In genomic region chr13:50116430-50116973, GRCh38 we compare ENCODE assay signal across 20 cellular contexts.
A peak's percentile ranks its signal among the peaks of the same experiment; 100 is the strongest.
DNase-seq lines count a peak whose midpoint lies in the region; ATAC-seq and TF ChIP-seq lines count a peak whose summit lies in the region.
"Had no signal": no experiment of that assay in that cellular context is flagged by ENCODE, and none has a peak within 500 bp of the region (broad histone marks: within the 10 kb centered on the region; RNA-seq: fewer than 3 reads in every experiment).

No MANE protein-coding gene starts in this region.

- POLR2A ChIA-PET in PC-3 (lab: Charles Lee; ENCODE audit: unreplicated experiment) = interaction anchor here (0.6 to 0.7 kb wide), 3 partner anchors 22 to 998 kb away, joined by 5 to 12 read pairs (median 6); no protein-coding TSS in a partner anchor

- ATAC-seq in activated naive CD8-positive, alpha-beta T cell treated with anti-CD3 and anti-CD28 coated beads, Interleukin-2, amount 50 U/mL, for 24 hours = no peak
- ATAC-seq in PC-3 = peak; percentile 85
- ATAC-seq: activated T-cell treated with anti-CD3 and anti-CD28 coated beads, Interleukin-2, amount 50 U/mL, for 4 hours; natural killer cell; stimulated activated naive CD8-positive, alpha-beta T cell treated with anti-CD3 and anti-CD28 coated beads, Interleukin-15, amount 100 ng/mL, for 72 hours had no signal

- H3K9me2 ChIP-seq in PC-3 (replicated peaks; ENCODE audit: low read length) = no peaks in the 10 kb centered on the region

- peaks cover 4% of the 10 kb centered on the region for H3K36me3 Mint-ChIP-seq in activated naive CD8-positive, alpha-beta T cell treated with anti-CD3 and anti-CD28 coated beads, Interleukin-2, amount 50 U/mL, for 24 hours (ENCODE audit: low read depth)
- peaks cover 2% of the 10 kb centered on the region for H3K36me3 Mint-ChIP-seq in activated naive CD8-positive, alpha-beta T cell treated with anti-CD3 and anti-CD28 coated beads for 36 hours
- peaks cover 17% of the 10 kb centered on the region for H3K36me3 Mint-ChIP-seq in dendritic cell treated with granulocyte-macrophage colony-stimulating factor and Interleukin-4, amounts not matched to agents 40 ng/mL and 50 ng/mL, for 4 days (ENCODE audit: low read depth)
- H3K36me3 Mint-ChIP-seq in endothelial cell (ENCODE audit: low read depth, unreplicated experiment) = no peaks in the 10 kb centered on the region
- H3K36me3 Mint-ChIP-seq: natural killer cell had no signal

- H3K4me1 Mint-ChIP-seq in activated naive CD8-positive, alpha-beta T cell treated with anti-CD3 and anti-CD28 coated beads, Interleukin-2, amount 50 U/mL, for 24 hours = peaks cover 18% of the 10 kb centered on the region
- H3K4me1 Mint-ChIP-seq in activated naive CD8-positive, alpha-beta T cell treated with anti-CD3 and anti-CD28 coated beads for 36 hours = peaks cover 2% of the 10 kb centered on the region
- peaks cover 19% of the 10 kb centered on the region for H3K4me1 Mint-ChIP-seq in dendritic cell treated with granulocyte-macrophage colony-stimulating factor and Interleukin-4, amounts not matched to agents 40 ng/mL and 50 ng/mL, for 4 days (ENCODE audit: low read depth)
- peaks cover 5% of the 10 kb centered on the region for H3K4me1 Mint-ChIP-seq in endothelial cell (ENCODE audit: unreplicated experiment)
- H3K4me1 Mint-ChIP-seq: stimulated activated naive CD8-positive, alpha-beta T cell treated with anti-CD3 and anti-CD28 coated beads, Interleukin-15, amount 100 ng/mL, for 72 hours had no signal

- no peaks in the 10 kb centered on the region for H3K27me3 Mint-ChIP-seq in activated naive CD8-positive, alpha-beta T cell treated with anti-CD3 and anti-CD28 coated beads, Interleukin-2, amount 50 U/mL, for 24 hours
- H3K27me3 Mint-ChIP-seq in activated naive CD8-positive, alpha-beta T cell treated with anti-CD3 and anti-CD28 coated beads for 36 hours = no peaks in the 10 kb centered on the region
- no peaks in the 10 kb centered on the region for H3K27me3 Mint-ChIP-seq in dendritic cell treated with granulocyte-macrophage colony-stimulating factor and Interleukin-4, amounts not matched to agents 40 ng/mL and 50 ng/mL, for 4 days
- no peaks in the 10 kb centered on the region for H3K27me3 Mint-ChIP-seq in endothelial cell (ENCODE audit: unreplicated experiment)
- H3K27me3 Mint-ChIP-seq: stimulated activated naive CD8-positive, alpha-beta T cell treated with anti-CD3 and anti-CD28 coated beads, Interleukin-15, amount 100 ng/mL, for 72 hours had no signal

- H3K27ac ChIP-seq in PC-3 (ENCODE audit: low read length) (peak overlapping the region; percentile 59), spleen (peak overlapping the region in 6 of 8 donors; percentile 27 to 48 (median 31))
- H3K27ac ChIP-seq: adrenal gland, epithelial cell of prostate, PC-9 had no signal

- no peak overlapping the region; the same call in 1 of the 2 replicates for H3K9ac ChIP-seq in PC-3 (ENCODE audit: low read length)

- H4K20me1 ChIP-seq in PC-3 (ENCODE audit: low read length) = no peaks in the 10 kb centered on the region

- H3K4me1 ChIP-seq in PC-3 (ENCODE audit: insufficient read depth, low read length) (peaks cover 8% of the 10 kb centered on the region), spleen (peaks cover 17 to 97% (median 59%) of the 10 kb centered on the region in 6 donors)

- no peak overlapping the region for H3K4me3 Mint-ChIP-seq in activated naive CD8-positive, alpha-beta T cell treated with anti-CD3 and anti-CD28 coated beads, Interleukin-2, amount 50 U/mL, for 24 hours
- H3K4me3 Mint-ChIP-seq in activated naive CD8-positive, alpha-beta T cell treated with anti-CD3 and anti-CD28 coated beads for 36 hours = no peak overlapping the region
- peak overlapping the region; percentile 51 for H3K4me3 Mint-ChIP-seq in dendritic cell treated with granulocyte-macrophage colony-stimulating factor and Interleukin-4, amounts not matched to agents 40 ng/mL and 50 ng/mL, for 4 days
- H3K4me3 Mint-ChIP-seq in endothelial cell (ENCODE audit: unreplicated experiment) = no peak overlapping the region
- H3K4me3 Mint-ChIP-seq: activated T-cell treated with anti-CD3 and anti-CD28 coated beads, Interleukin-2, amount 50 U/mL, for 4 hours; natural killer cell; stimulated activated naive CD8-positive, alpha-beta T cell treated with anti-CD3 and anti-CD28 coated beads, Interleukin-15, amount 100 ng/mL, for 72 hours had no signal

- no peaks in the 10 kb centered on the region for H3K9me3 ChIP-seq in PC-3 (ENCODE audit: low read length)
- no peaks in the 10 kb centered on the region for H3K9me3 ChIP-seq in spleen
- H3K9me3 ChIP-seq: adrenal gland had no signal

- H2AFZ ChIP-seq in PC-3 (ENCODE audit: low read length) = peak overlapping the region; percentile 29; the same call in 1 of the 2 replicates
- H2AFZ ChIP-seq: PC-9 had no signal

- BruUV-seq in PC-3 (replicated peaks; lab: Mats Ljungman, UMichigan) = no TSS peak

- TF ChIP-seq POLR2A in spleen (IDR thresholded peaks at IDR 0.05) = no peak

- H3F3A ChIP-seq in PC-3 (ENCODE audit: low read length, unreplicated experiment) = no peaks in the 10 kb centered on the region

- intact Hi-C loops in PC-3 (cut with micrococcal nuclease) = loop anchor here (2.0 kb wide), 1 partner anchor 32 kb away; no protein-coding TSS in a partner anchor
- intact Hi-C loops in dendritic cell treated with granulocyte-macrophage colony-stimulating factor and Interleukin-4, amounts not matched to agents 40 ng/mL and 50 ng/mL, for 4 days (cut with micrococcal nuclease) = no loop called here
- intact Hi-C loops in spleen (cut with DNase I; ENCODE audit: low total_unique reads) = no loop called here

- H3K27me3 ChIP-seq in PC-3 (ENCODE audit: low read length) = no peaks in the 10 kb centered on the region
- H3K27me3 ChIP-seq in spleen (replicated peaks in 1 of 7) = no peaks in the 10 kb centered on the region
- H3K27me3 ChIP-seq: adrenal gland had no signal

- H3K79me2 ChIP-seq in PC-3 (ENCODE audit: low read length) = no peaks in the 10 kb centered on the region

- H3K4me2 ChIP-seq in PC-3 (ENCODE audit: low read length) = peak overlapping the region; percentile 71
- H3K4me2 ChIP-seq: PC-9 had no signal

- H3K27ac Mint-ChIP-seq in activated naive CD8-positive, alpha-beta T cell treated with anti-CD3 and anti-CD28 coated beads, Interleukin-2, amount 50 U/mL, for 24 hours = peak overlapping the region; percentile 34
- no peak overlapping the region for H3K27ac Mint-ChIP-seq in activated naive CD8-positive, alpha-beta T cell treated with anti-CD3 and anti-CD28 coated beads for 36 hours
- peak overlapping the region; percentile 82 for H3K27ac Mint-ChIP-seq in dendritic cell treated with granulocyte-macrophage colony-stimulating factor and Interleukin-4, amounts not matched to agents 40 ng/mL and 50 ng/mL, for 4 days
- no peak overlapping the region for H3K27ac Mint-ChIP-seq in endothelial cell (ENCODE audit: unreplicated experiment)
- H3K27ac Mint-ChIP-seq: natural killer cell; stimulated activated naive CD8-positive, alpha-beta T cell treated with anti-CD3 and anti-CD28 coated beads, Interleukin-15, amount 100 ng/mL, for 72 hours had no signal

- H3K9me3 Mint-ChIP-seq in activated naive CD8-positive, alpha-beta T cell treated with anti-CD3 and anti-CD28 coated beads, Interleukin-2, amount 50 U/mL, for 24 hours = no peaks in the 10 kb centered on the region
- no peaks in the 10 kb centered on the region for H3K9me3 Mint-ChIP-seq in activated naive CD8-positive, alpha-beta T cell treated with anti-CD3 and anti-CD28 coated beads for 36 hours
- H3K9me3 Mint-ChIP-seq in dendritic cell treated with granulocyte-macrophage colony-stimulating factor and Interleukin-4, amounts not matched to agents 40 ng/mL and 50 ng/mL, for 4 days = no peaks in the 10 kb centered on the region
- no peaks in the 10 kb centered on the region for H3K9me3 Mint-ChIP-seq in endothelial cell (ENCODE audit: unreplicated experiment)
- H3K9me3 Mint-ChIP-seq: activated T-cell treated with anti-CD3 and anti-CD28 coated beads, Interleukin-2, amount 50 U/mL, for 4 hours; natural killer cell; stimulated activated naive CD8-positive, alpha-beta T cell treated with anti-CD3 and anti-CD28 coated beads, Interleukin-15, amount 100 ng/mL, for 72 hours had no signal

- CTCF ChIA-PET in PC-3 (lab: Charles Lee) = interaction anchor here (0.6 to 0.7 kb wide), 2 partner anchors 83 to 454 kb away, joined by 3 to 5 read pairs; no protein-coding TSS in a partner anchor

- TF ChIP-seq CTCF in PC-3 (conservative IDR thresholded peaks at IDR 0.05; ENCODE audit: low read depth, low read length) (no peak), spleen (IDR thresholded peaks at IDR 0.05 in 8 of 11, conservative IDR thresholded peaks at IDR 0.05 in 3 of 11) (no peak), endothelial cell (IDR thresholded peaks at IDR 0.05; ENCODE audit: unreplicated experiment) (no peak)

- 18 to 29% (median 25%) methylated on average over 5 of the region's 5 CpGs for WGBS in spleen, 5 donors

- no peaks in the 10 kb centered on the region for H3K36me3 ChIP-seq in PC-3 (ENCODE audit: low read depth, low read length)
- H3K36me3 ChIP-seq in spleen = peaks cover 0 to 26% (median 0%) of the 10 kb centered on the region in 6 donors
- H3K36me3 ChIP-seq: adrenal gland had no signal

- peak overlapping the region; percentile 55; the same call in 1 of the 2 replicates for H3K4me3 ChIP-seq in PC-3 (ENCODE audit: low read length)
- H3K4me3 ChIP-seq in spleen = no peak overlapping the region
- H3K4me3 ChIP-seq: adrenal gland, PC-9 had no signal

- DNase-seq in activated naive CD8-positive, alpha-beta T cell treated with anti-CD3 and anti-CD28 coated beads, Interleukin-2, amount 50 U/mL, for 24 hours = no peak
- no peak for DNase-seq in activated naive CD8-positive, alpha-beta T cell treated with anti-CD3 and anti-CD28 coated beads for 36 hours
- DNase-seq in PC-3 = peak; percentile 53
- no peak for DNase-seq in spleen
- no peak for DNase-seq in endothelial cell (ENCODE audit: low spot score)
- no peak for DNase-seq in activated effector memory CD4-positive, alpha-beta T cell treated with Interleukin-2 at 50 U/mL for 16 hours
- no peak for DNase-seq in NCI-H146 (lab: John Stamatoyannopoulos, UW)
- DNase-seq: activated CD4-positive, alpha-beta T cell treated with anti-CD3 and anti-CD28 coated beads, Interleukin-2, amount 50 U/mL, for 48 hours; activated T-cell treated with anti-CD3 and anti-CD28 coated beads, Interleukin-2, amount 50 U/mL, for 4 hours; adrenal gland; MV-4-11; natural killer cell; NCI-H2081 treated with DMSO at 0.1 percent for 48 hours; NCI-H524 treated with DMSO at 0.1 percent for 48 hours; stimulated activated CD4-positive, alpha-beta T cell treated with anti-CD3 and anti-CD28 coated beads, Interleukin-15, amount 100 ng/mL, for 24 hours; stimulated activated naive CD8-positive, alpha-beta T cell treated with anti-CD3 and anti-CD28 coated beads, Interleukin-15, amount 100 ng/mL, for 72 hours; SW 1271 had no signal

Comparison
In these comparisons a context has a peak if more than half of its experiments do, and no peak if none do; other contexts are left out.
1. H3K27ac Mint-ChIP-seq: peak in activated naive CD8-positive, alpha-beta T cell treated with anti-CD3 and anti-CD28 coated beads, Interleukin-2, amount 50 U/mL, for 24 hours (single experiment) and dendritic cell treated with granulocyte-macrophage colony-stimulating factor and Interleukin-4, amounts not matched to agents 40 ng/mL and 50 ng/mL, for 4 days (single experiment); none in activated naive CD8-positive, alpha-beta T cell treated with anti-CD3 and anti-CD28 coated beads for 36 hours (single experiment) and endothelial cell (single experiment).